In the genomic region with DNA sequence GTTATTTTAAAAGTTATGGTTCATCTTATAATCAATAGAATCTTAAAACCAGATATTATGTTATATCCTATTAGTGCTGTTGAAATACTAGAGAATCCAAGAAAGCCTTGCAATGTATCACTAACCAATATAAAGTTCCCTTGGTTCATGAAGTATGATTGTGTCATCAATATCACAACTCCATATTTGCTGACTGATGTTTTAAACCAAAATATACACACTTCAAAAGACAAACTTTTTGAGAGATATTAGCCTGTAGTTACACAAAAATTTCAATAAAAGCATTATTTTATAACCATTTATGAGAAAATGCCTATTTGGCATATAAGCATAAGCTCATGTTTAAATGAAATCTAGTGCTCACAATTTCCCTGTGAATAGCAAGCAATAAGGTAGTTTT, we compare ENCODE assay signal across 7 cellular contexts.
"Had no signal": no experiment of that assay in that cellular context is flagged by ENCODE, and none has a peak within 500 bp of the region (broad histone marks: within the 10 kb centered on the region; RNA-seq: fewer than 3 reads in every experiment).

No MANE protein-coding gene starts in this region.

- H3K4me3 ChIP-seq: GM12878 had no signal

- FAIRE-seq: GM12878, GM12891, GM12892, GM18507, GM19239 had no signal

- ATAC-seq: GM12878 had no signal

- DNase-seq: GDM1, GF-D8 had no signal
